In the genomic region with DNA sequence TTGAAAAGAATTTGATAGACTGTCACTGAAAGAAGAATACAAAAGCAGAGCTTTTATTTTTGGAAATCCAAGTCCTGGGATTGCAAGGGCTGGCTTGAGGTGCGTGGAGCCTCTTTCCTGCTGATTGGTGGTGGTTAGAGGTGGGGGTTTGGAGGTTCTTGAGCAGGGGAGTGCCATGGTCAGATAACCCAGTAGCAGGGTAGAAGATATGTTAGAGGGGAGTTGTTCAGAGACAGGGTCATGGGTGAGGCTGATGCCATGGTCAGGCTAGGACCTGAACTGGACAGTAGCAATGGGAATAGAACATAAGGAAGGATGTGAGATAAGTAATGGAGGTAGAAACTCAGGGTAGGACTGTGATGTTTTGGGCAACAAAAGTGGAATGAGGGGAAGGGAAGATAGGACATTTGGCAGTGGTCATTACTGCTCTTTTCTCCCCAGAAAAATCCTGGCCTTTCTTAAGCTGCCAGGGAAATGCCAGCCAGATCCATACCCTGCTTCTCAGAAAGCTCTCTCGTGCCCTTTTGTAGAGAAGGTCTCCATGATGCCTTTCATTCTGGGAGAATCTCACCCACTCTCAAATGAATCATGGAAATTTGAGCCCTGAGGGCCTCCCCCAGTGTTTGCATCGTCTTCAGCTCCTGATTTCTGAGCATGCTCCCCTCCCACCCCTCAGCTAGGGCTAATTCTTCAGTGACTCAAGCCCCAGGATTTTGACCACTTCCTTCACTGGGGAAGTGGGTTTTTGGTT, we compare ENCODE assay signal across 8 cellular contexts. TPM values are rescaled to one million over a fixed set of nuclear protein-coding genes. Genes with fewer than 3 reads are reported as not detected.
DNase-seq lines count a peak whose midpoint lies in the region; ATAC-seq and TF ChIP-seq lines count a peak whose summit lies in the region.

No MANE protein-coding gene starts in this region.

- no peaks in the 10 kb centered on the region for H3K79me2 ChIP-seq in OCI-LY7 (ENCODE audit: insufficient read depth, low read depth, low read length)

- BruUV-seq in Calu3 (replicated peaks; lab: Mats Ljungman, UMichigan): TSS peak; percentile 41
- no TSS peak for BruUV-seq in Panc1 (replicated peaks; lab: Mats Ljungman, UMichigan)
- no TSS peak for BruUV-seq in OCI-LY7 (replicated peaks; lab: Mats Ljungman, UMichigan)

- H3K27me3 Mint-ChIP-seq in Calu3 (ENCODE audit: unreplicated experiment) (no peaks in the 10 kb centered on the region), chondrocyte (ENCODE audit: low read depth) (no peaks in the 10 kb centered on the region)
- H3K27me3 Mint-ChIP-seq in naive thymus-derived CD8-positive, alpha-beta T cell: peaks cover 0 to 8% (median 0%) of the 10 kb centered on the region in 5 donors

- no peaks in the 10 kb centered on the region for H3K27me3 ChIP-seq in Panc1 (ENCODE audit: control insufficient read depth, insufficient read depth, low read length)

- no peak overlapping the region for H2AFZ ChIP-seq in OCI-LY7 (ENCODE audit: low read length)

- H3K4me3 Mint-ChIP-seq in Calu3 (ENCODE audit: low read depth, unreplicated experiment): peak overlapping the region; percentile 46
- H3K4me3 Mint-ChIP-seq in chondrocyte (ENCODE audit: unreplicated experiment): peak overlapping the region; percentile 3
- H3K4me3 Mint-ChIP-seq in naive thymus-derived CD8-positive, alpha-beta T cell: no peak overlapping the region

- DNase-seq in Calu3: peak; percentile 66
- no peak for DNase-seq in Panc1 (ENCODE audit: low read depth, low spot score)
- DNase-seq in chondrocyte (ENCODE audit: low spot score): no peak
- DNase-seq in non-pigmented ciliary epithelial cell (ENCODE audit: low read depth): peak; percentile 98
- DNase-seq in NCI-H1417 (lab: John Stamatoyannopoulos, UW): no peak
- no peak for DNase-seq in DMS79 (lab: John Stamatoyannopoulos, UW)
- DNase-seq in OCI-LY7 (ENCODE audit: low spot score): no peak
- DNase-seq in naive thymus-derived CD8-positive, alpha-beta T cell: no peak

- no peaks in the 10 kb centered on the region for H3K9me3 ChIP-seq in Panc1 (ENCODE audit: control insufficient read depth, insufficient read depth, low read depth, low read length)
- H3K9me3 ChIP-seq in OCI-LY7 (ENCODE audit: low read length): no peaks in the 10 kb centered on the region

- intact Hi-C loops in Calu3 (cut with micrococcal nuclease; ENCODE audit: unreplicated experiment): loop anchor here (5.0 kb wide), 2 partner anchors 34 to 279 kb away; no protein-coding TSS in a partner anchor
- intact Hi-C loops in Panc1 (cut with micrococcal nuclease; ENCODE audit: unreplicated experiment): no loop called here
- intact Hi-C loops in OCI-LY7 (cut with micrococcal nuclease; ENCODE audit: unreplicated experiment): no loop called here

- no peaks in the 10 kb centered on the region for H4K20me1 ChIP-seq in OCI-LY7 (ENCODE audit: insufficient read depth, low read length)

- CTCF ChIA-PET in Calu3 (lab: Charles Lee): interaction anchor here (0.6 to 1.6 kb wide), 3 partner anchors 8 to 585 kb away, joined by 3 to 19 read pairs (median 3); no protein-coding TSS in a partner anchor
- CTCF ChIA-PET in Panc1 (lab: Charles Lee): no interaction called here
- CTCF ChIA-PET in OCI-LY7 (lab: Charles Lee; ENCODE audit: unreplicated experiment): no interaction called here

- H3K9me2 ChIP-seq in OCI-LY7 (ENCODE audit: insufficient read depth, low read length): no peaks in the 10 kb centered on the region

- H3K4me3 ChIP-seq in Panc1 (ENCODE audit: low read depth in 2 of 2, low read length in 2 of 2) (no peak overlapping the region), OCI-LY7 (ENCODE audit: low read depth, low read length, poor library complexity, severe bottlenecking) (no peak overlapping the region)

- H3K27ac Mint-ChIP-seq in Calu3 (ENCODE audit: unreplicated experiment) (peak overlapping the region; percentile 77), chondrocyte (ENCODE audit: unreplicated experiment) (peak overlapping the region; percentile 93)
- H3K27ac Mint-ChIP-seq in naive thymus-derived CD8-positive, alpha-beta T cell: peak overlapping the region in 3 of 10 donors; percentile 39 to 61 (median 53)

- H3K4me1 Mint-ChIP-seq in Calu3 (ENCODE audit: low read depth, unreplicated experiment) (peaks cover 97% of the 10 kb centered on the region), chondrocyte (ENCODE audit: low read depth) (peaks cover 54% of the 10 kb centered on the region)
- peaks cover 3 to 14% (median 7%) of the 10 kb centered on the region in 4 donors for H3K4me1 Mint-ChIP-seq in naive thymus-derived CD8-positive, alpha-beta T cell

- H3K4me1 ChIP-seq in Panc1 (ENCODE audit: control insufficient read depth, insufficient read depth, low read length) (peaks cover 31% of the 10 kb centered on the region), OCI-LY7 (ENCODE audit: insufficient read depth, low read length, poor library complexity, severe bottlenecking) (no peaks in the 10 kb centered on the region)

- no peaks in the 10 kb centered on the region for H3K9me3 Mint-ChIP-seq in Calu3 (ENCODE audit: low read depth, unreplicated experiment)
- no peaks in the 10 kb centered on the region for H3K9me3 Mint-ChIP-seq in chondrocyte (ENCODE audit: low read depth)
- H3K9me3 Mint-ChIP-seq in naive thymus-derived CD8-positive, alpha-beta T cell: no peaks in the 10 kb centered on the region

- no peak for TF ChIP-seq CTCF in Calu3 (IDR thresholded peaks at IDR 0.05; ENCODE audit: unreplicated experiment)
- no peak for TF ChIP-seq CTCF in Panc1 (IDR thresholded peaks at IDR 0.05)
- TF ChIP-seq CTCF in chondrocyte (IDR thresholded peaks at IDR 0.05): no peak
- no peak for TF ChIP-seq CTCF in OCI-LY7 (conservative IDR thresholded peaks at IDR 0.05; ENCODE audit: low read length)

- POLR2A ChIA-PET in Panc1 (lab: Charles Lee) (no interaction called here), OCI-LY7 (lab: Charles Lee) (no interaction called here)
- POLR2A ChIA-PET in naive thymus-derived CD8-positive, alpha-beta T cell (lab: Charles Lee): no interaction called here

- H3K36me3 ChIP-seq in Panc1 (ENCODE audit: control insufficient read depth, insufficient read depth, low read length): no peaks in the 10 kb centered on the region
- H3K36me3 ChIP-seq in OCI-LY7 (ENCODE audit: insufficient read depth, low read length): no peaks in the 10 kb centered on the region

- H3K27ac ChIP-seq in Panc1 (ENCODE audit: low read length) (0 out of 2 replicates have a peak overlapping the region, but pooled peaks have one; percentile 0), OCI-LY7 (ENCODE audit: low read depth, low read length, poor library complexity, severe bottlenecking) (no peak overlapping the region)

- H3K4me2 ChIP-seq in OCI-LY7 (ENCODE audit: low read length): no peak overlapping the region

- H3K36me3 Mint-ChIP-seq in Calu3 (ENCODE audit: insufficient read depth, unreplicated experiment) (peaks cover 50% of the 10 kb centered on the region), chondrocyte (ENCODE audit: low read depth) (no peaks in the 10 kb centered on the region)
- H3K36me3 Mint-ChIP-seq in naive thymus-derived CD8-positive, alpha-beta T cell: no peaks in the 10 kb centered on the region

- in situ Hi-C loops in Panc1 (cut with HindIII; ENCODE audit: low pct_unique_long_range_greater_than_20kb, low sequenced_read_pairs): no loop called here

- ATAC-seq in Panc1: peak; percentile 42; the same call in 1 of the 2 replicates
- no peak for ATAC-seq in naive thymus-derived CD8-positive, alpha-beta T cell

RNA-seq across cellular contexts. Expression of gene EMP1, which starts 9.5 kb away (rescaled TPM):
- total RNA-seq in Calu3 (2022) (128 and 146 TPM in 2 replicates), Panc1 (2021; ENCODE audit: unreplicated experiment) (18.6 TPM), chondrocyte (30.7 to 58.3 TPM (median 35.7 TPM) in 3 replicates), OCI-LY7 (2022) (0.40 TPM in 1 of 2 replicates, not detected in the other)
- 24.1 TPM for polyA plus RNA-seq in Panc1 (2012; ENCODE audit: insufficient read length)
- 0.03 TPM in 1 of 2 replicates, not detected in the other for total RNA-seq in OCI-LY7 (2014; rRNA removed; shearing (Covaris generic))
- total RNA-seq in naive thymus-derived CD8-positive, alpha-beta T cell: 1 to 10 TPM; 2.2 to 2.9 TPM
- polyA plus RNA-seq in naive thymus-derived CD8-positive, alpha-beta T cell: under 1 TPM in 2 of 3 donors, not detected in 1; 0.14 to 0.23 TPM

Comparison
In these comparisons a context has a peak if more than half of its experiments do, and no peak if none do; other contexts are left out.
1. DNase-seq: peak in Calu3 (single experiment) and non-pigmented ciliary epithelial cell (single experiment); none in Panc1 (single experiment), chondrocyte (single experiment), NCI-H1417 (0 of 3), DMS79 (single experiment), OCI-LY7 (single experiment) and naive thymus-derived CD8-positive, alpha-beta T cell (0 of 10).
2. H3K4me3 Mint-ChIP-seq: peak in Calu3 (single experiment) and chondrocyte (single experiment); none in naive thymus-derived CD8-positive, alpha-beta T cell (0 of 10).